In the genomic region with DNA sequence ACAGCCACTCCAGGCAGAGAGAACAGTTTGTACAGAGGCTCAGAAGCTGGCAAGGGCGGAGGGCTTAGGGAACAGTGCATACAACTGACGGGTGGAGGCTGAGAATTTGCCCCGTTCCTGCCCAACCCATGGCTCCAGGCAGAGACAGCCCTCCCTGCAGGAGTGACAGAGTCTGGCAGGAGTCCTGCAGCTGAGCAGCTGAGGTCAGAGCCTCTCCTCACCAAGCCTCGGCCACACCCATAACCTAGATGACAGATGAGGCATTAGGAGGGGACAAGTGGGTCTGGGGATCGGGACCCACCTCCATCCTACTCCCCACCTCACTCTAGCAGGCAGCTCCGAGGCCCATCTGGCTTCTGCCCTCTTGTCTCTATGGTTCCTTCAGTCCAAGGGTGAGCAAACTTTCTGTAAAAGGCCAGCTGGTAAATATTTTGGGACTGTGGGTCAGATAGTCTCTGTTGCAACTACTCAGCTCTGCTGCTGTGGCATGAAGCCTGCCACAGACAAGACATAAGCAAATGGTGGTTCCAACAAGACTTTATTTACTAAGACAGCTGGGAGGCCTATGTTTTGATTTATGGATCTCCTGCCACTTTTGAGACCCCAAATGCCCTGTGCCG, we compare ENCODE assay signal across 17 cellular contexts.
DNase-seq lines count a peak whose midpoint lies in the region; ATAC-seq and TF ChIP-seq lines count a peak whose summit lies in the region.
"Had no signal": no experiment of that assay in that cellular context is flagged by ENCODE, and none has a peak within 500 bp of the region (broad histone marks: within the 10 kb centered on the region; RNA-seq: fewer than 3 reads in every experiment).

No MANE protein-coding gene starts in this region.

- H3K4me1 ChIP-seq in ACC112 (ENCODE audit: control insufficient read depth, insufficient read depth, low read length, unreplicated experiment): peaks cover 38% of the 10 kb centered on the region
- H3K4me1 ChIP-seq in heart right ventricle: peaks cover 0 to 21% (median 5%) of the 10 kb centered on the region in 9 donors

- no peaks in the 10 kb centered on the region for H3K79me2 ChIP-seq in ACC112 (ENCODE audit: control insufficient read depth, insufficient read depth, low read length, unreplicated experiment)

- peak; percentile 34 to 95 (median 64) for ATAC-seq in heart right ventricle
- ATAC-seq in omental fat pad (ENCODE audit: low FRiP score): peak; percentile 71
- ATAC-seq in HG03439 (IDR thresholded peaks at IDR 0.05; ENCODE audit: unreplicated experiment): no peak
- ATAC-seq: GM12878 had no signal

- intact Hi-C loops in heart right ventricle (cut with DNase I): no loop called here

- H3K9me3 ChIP-seq in heart right ventricle: peaks cover 0 to 6% (median 0%) of the 10 kb centered on the region in 11 donors
- H3K9me3 ChIP-seq: ovary had no signal

- WGBS in heart right ventricle, 2 donors: 65 to 67% methylated on average over 7 of the region's 7 CpGs

- H3K36me3 ChIP-seq in ACC112 (ENCODE audit: insufficient read depth, low read length): no peaks in the 10 kb centered on the region
- H3K36me3 ChIP-seq in heart right ventricle: no peaks in the 10 kb centered on the region
- H3K36me3 ChIP-seq: ovary had no signal

- H3K27me3 ChIP-seq in ACC112 (ENCODE audit: insufficient read depth, low read length) (no peaks in the 10 kb centered on the region), heart right ventricle (no peaks in the 10 kb centered on the region)
- H3K27me3 ChIP-seq: ovary had no signal

- TF ChIP-seq CTCF in heart right ventricle (IDR thresholded peaks at IDR 0.05) (no peak), omental fat pad (IDR thresholded peaks at IDR 0.05) (no peak)

- DNase-seq in NCI-H69 (lab: John Stamatoyannopoulos, UW) (peak; percentile 79), heart right ventricle (peak in 1 of 2 donors; percentile 45), omental fat pad (ENCODE audit: low spot score) (no peak), SK-N-DZ (ENCODE audit: low spot score) (no peak)
- no peak for DNase-seq in activated CD8-positive, alpha-beta memory T cell treated with anti-CD3 and anti-CD28 coated beads, Interleukin-2, amount 50 U/mL, for 48 hours
- no peak for DNase-seq in stimulated activated naive CD4-positive, alpha-beta T cell treated with Interleukin-2 at 50 U/mL for 16 hours (lab: John Stamatoyannopoulos, UW)
- DNase-seq: activated T-cell treated with anti-CD3 and anti-CD28 coated beads, Interleukin-2, amount 50 U/mL, for 48 hours; amygdala; DMS79; kidney glomerular epithelial cell; NCI-H2029 treated with DMSO at 0.1 percent for 48 hours; ovary; stimulated activated CD4-positive, alpha-beta T cell treated with anti-CD3 and anti-CD28 coated beads, Interleukin-1b, Interleukin-23, amount 100 ng/mL, for 48 hours; T-helper 1 cell had no signal

- H3K27ac ChIP-seq in ACC112 (ENCODE audit: low read depth, low read length): no peak overlapping the region
- H3K27ac ChIP-seq in heart right ventricle: peak overlapping the region in 2 of 10 donors; percentile 15 to 44
- H3K27ac ChIP-seq: ovary had no signal

- peak overlapping the region; percentile 23 for H2AFZ ChIP-seq in ACC112 (ENCODE audit: low read length, unreplicated experiment)

- no peak overlapping the region for H3K4me3 ChIP-seq in ACC112 (ENCODE audit: low read depth, low read length)
- no peak overlapping the region for H3K4me3 ChIP-seq in heart right ventricle
- H3K4me3 ChIP-seq: GM12878, ovary had no signal
